Comparison of ENCODE assay signal across 9 cellular contexts in the genomic region with DNA sequence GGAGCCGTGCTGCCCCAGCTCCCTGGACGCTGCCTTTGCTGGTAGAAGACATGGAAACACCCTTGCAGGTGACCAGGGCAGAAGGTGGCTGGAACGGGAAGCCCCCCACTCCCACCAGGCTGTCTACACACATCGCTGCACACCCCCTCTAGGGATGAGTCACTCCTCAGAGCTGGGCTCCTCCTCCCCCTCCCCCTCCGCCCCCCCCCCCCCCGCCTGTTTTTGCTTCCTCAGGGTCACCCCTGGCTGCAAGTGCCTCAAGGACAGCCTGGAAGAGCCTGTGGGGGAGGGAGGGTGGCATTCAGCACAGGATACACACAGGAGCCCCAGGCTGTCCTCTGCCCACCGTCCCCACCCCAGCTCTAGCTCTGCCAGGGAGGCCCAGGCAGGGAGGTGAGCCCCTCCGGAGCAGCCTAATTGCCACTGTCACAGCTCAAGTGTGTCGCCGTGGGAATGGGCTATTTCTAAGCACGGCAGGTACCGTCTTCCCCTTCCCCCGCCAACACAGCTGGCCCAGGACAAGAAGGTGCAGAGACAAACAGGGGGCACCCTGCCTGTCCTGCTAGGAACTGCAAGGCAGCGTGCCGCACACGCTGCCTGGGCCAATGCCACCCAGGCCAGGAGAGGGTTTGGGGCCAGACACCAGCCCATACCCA. TPM values are rescaled to one million over a fixed set of nuclear protein-coding genes. Genes with fewer than 3 reads are reported as not detected.
DNase-seq lines count a peak whose midpoint lies in the region; ATAC-seq lines count a peak whose summit lies in the region.
"Had no signal": no experiment of that assay in that cellular context is flagged by ENCODE, and none has a peak within 500 bp of the region (broad histone marks: within the 10 kb centered on the region; RNA-seq: fewer than 3 reads in every experiment).

No MANE protein-coding gene starts in this region.

- no peaks in the 10 kb centered on the region for H3K36me3 Mint-ChIP-seq in activated CD4-positive, alpha-beta T cell treated with anti-CD3 and anti-CD28 coated beads, Interleukin-2, amount 10 ng/mL, durations not matched to agents 24 days and 14 days (ENCODE audit: low read depth)

- ATAC-seq in HG03097 (IDR thresholded peaks at IDR 0.05; ENCODE audit: low FRiP score, unreplicated experiment) (no peak), HG03571 (IDR thresholded peaks at IDR 0.05; ENCODE audit: unreplicated experiment) (no peak), HG02884 (IDR thresholded peaks at IDR 0.05; ENCODE audit: unreplicated experiment) (no peak)

- intact Hi-C loops in activated CD4-positive, alpha-beta T cell treated with anti-CD3 and anti-CD28 coated beads, Interleukin-2, amount 10 ng/mL, durations not matched to agents 24 days and 14 days (cut with micrococcal nuclease) = no loop called here

- H3K4me3 Mint-ChIP-seq in activated CD4-positive, alpha-beta T cell treated with anti-CD3 and anti-CD28 coated beads, Interleukin-2, amount 10 ng/mL, durations not matched to agents 24 days and 14 days = peak overlapping the region; percentile 31
- H3K4me3 Mint-ChIP-seq: T-helper 1 cell treated with Interleukin-12 subunit alpha and Interleukin-12 subunit beta and Interleukin-4 antibody, amounts not matched to agents 30 μg/mL and 1 μg/mL, for 36 hours had no signal

- no peak overlapping the region for H3K27ac Mint-ChIP-seq in activated CD4-positive, alpha-beta T cell treated with anti-CD3 and anti-CD28 coated beads, Interleukin-2, amount 10 ng/mL, durations not matched to agents 24 days and 14 days
- H3K27ac Mint-ChIP-seq: T-helper 1 cell treated with Interleukin-12 subunit alpha and Interleukin-12 subunit beta and Interleukin-4 antibody, amounts not matched to agents 30 μg/mL and 1 μg/mL, for 36 hours had no signal

- H3K9me3 Mint-ChIP-seq in activated CD4-positive, alpha-beta T cell treated with anti-CD3 and anti-CD28 coated beads, Interleukin-2, amount 10 ng/mL, durations not matched to agents 24 days and 14 days = no peaks in the 10 kb centered on the region
- H3K9me3 Mint-ChIP-seq: T-helper 1 cell treated with Interleukin-12 subunit alpha and Interleukin-12 subunit beta and Interleukin-4 antibody, amounts not matched to agents 30 μg/mL and 1 μg/mL, for 36 hours had no signal

- peak; percentile 63 for DNase-seq in activated CD4-positive, alpha-beta T cell treated with anti-CD3 and anti-CD28 coated beads, Interleukin-2, amount 10 ng/mL, durations not matched to agents 24 days and 14 days
- no peak for DNase-seq in activated CD4-positive, alpha-beta T cell treated with anti-CD3 and anti-CD28 coated beads for 4 hours
- DNase-seq in NCI-H2171 (lab: John Stamatoyannopoulos, UW) (peak; percentile 12), epidermal melanocyte (ENCODE audit: insufficient read length, low spot score) (peak; percentile 23), retina (peak; percentile 25)

- peaks cover 7% of the 10 kb centered on the region for H3K4me1 Mint-ChIP-seq in activated CD4-positive, alpha-beta T cell treated with anti-CD3 and anti-CD28 coated beads, Interleukin-2, amount 10 ng/mL, durations not matched to agents 24 days and 14 days

- H3K27me3 Mint-ChIP-seq in activated CD4-positive, alpha-beta T cell treated with anti-CD3 and anti-CD28 coated beads, Interleukin-2, amount 10 ng/mL, durations not matched to agents 24 days and 14 days = peaks cover 9% of the 10 kb centered on the region

RNA-seq across cellular contexts. Expression of a gene that starts 2.5 kb away (rescaled TPM):
- 14.3 and 15.9 TPM in 2 replicates for total RNA-seq in activated CD4-positive, alpha-beta T cell treated with anti-CD3 and anti-CD28 coated beads, Interleukin-2, amount 10 ng/mL, durations not matched to agents 24 days and 14 days

RNA-seq across cellular contexts. Expression of a gene that starts 17.9 kb away (rescaled TPM):
- 32.7 and 34.1 TPM in 2 replicates for total RNA-seq in activated CD4-positive, alpha-beta T cell treated with anti-CD3 and anti-CD28 coated beads, Interleukin-2, amount 10 ng/mL, durations not matched to agents 24 days and 14 days

RNA-seq across cellular contexts. Expression of a gene that starts 22.7 kb away (rescaled TPM):
- total RNA-seq in activated CD4-positive, alpha-beta T cell treated with anti-CD3 and anti-CD28 coated beads, Interleukin-2, amount 10 ng/mL, durations not matched to agents 24 days and 14 days = 134 TPM in 2 replicates

RNA-seq across cellular contexts. Expression of a gene that starts 34.6 kb away (rescaled TPM):
- 1.2 and 1.5 TPM in 2 replicates for total RNA-seq in activated CD4-positive, alpha-beta T cell treated with anti-CD3 and anti-CD28 coated beads, Interleukin-2, amount 10 ng/mL, durations not matched to agents 24 days and 14 days

RNA-seq across cellular contexts. Expression of a gene that starts 57.0 kb away (rescaled TPM):
- total RNA-seq in activated CD4-positive, alpha-beta T cell treated with anti-CD3 and anti-CD28 coated beads, Interleukin-2, amount 10 ng/mL, durations not matched to agents 24 days and 14 days = 0.52 TPM in 1 of 2 replicates, not detected in the other

Comparison
In these comparisons a context has a peak if more than half of its experiments do, and no peak if none do; other contexts are left out.
1. DNase-seq: peak in activated CD4-positive, alpha-beta T cell treated with anti-CD3 and anti-CD28 coated beads, Interleukin-2, amount 10 ng/mL, durations not matched to agents 24 days and 14 days (single experiment), NCI-H2171 (single experiment), epidermal melanocyte (single experiment) and retina (single experiment); none in activated CD4-positive, alpha-beta T cell treated with anti-CD3 and anti-CD28 coated beads for 4 hours (0 of 2).